ENCODE assay signal across 14 cellular contexts in the genomic region with DNA sequence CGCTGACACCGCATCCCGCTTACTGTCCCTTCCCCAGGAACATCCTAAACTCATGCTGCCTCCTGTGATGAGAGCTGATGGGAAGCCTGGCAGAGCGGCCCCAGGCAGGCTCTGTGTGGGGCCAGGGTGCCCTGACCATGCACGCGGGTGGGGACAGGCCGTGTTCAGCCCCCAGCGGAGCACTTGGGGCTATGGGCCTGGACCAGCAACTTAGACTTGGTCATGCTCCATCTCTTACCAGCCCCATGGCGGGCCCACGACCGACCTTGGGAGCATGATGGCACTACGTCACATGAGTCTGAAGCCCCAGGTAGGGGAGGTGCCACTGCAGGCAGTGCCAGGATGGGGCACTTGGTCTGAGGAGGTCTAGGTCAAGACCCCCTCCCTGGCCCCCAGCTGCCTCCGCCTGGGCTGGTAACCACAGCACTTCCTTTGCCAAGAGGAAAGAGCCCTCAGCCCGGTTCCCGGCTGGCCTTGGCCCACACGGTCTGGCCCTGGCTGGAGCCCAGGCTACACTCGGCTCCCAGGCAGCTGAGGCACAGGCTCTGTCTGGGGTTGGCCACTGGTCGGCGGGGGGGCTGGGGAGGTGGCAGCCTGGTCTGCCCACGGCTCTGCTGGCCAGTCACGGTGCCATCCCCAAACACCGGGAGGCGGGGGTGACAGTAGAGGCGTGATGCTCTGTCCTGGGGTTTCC. TPM values are rescaled to one million over a fixed set of nuclear protein-coding genes. Genes with fewer than 3 reads are reported as not detected.
A peak's percentile ranks its signal among the peaks of the same experiment; 100 is the strongest.
DNase-seq lines count a peak whose midpoint lies in the region; ATAC-seq, FAIRE-seq and TF ChIP-seq lines count a peak whose summit lies in the region.
"Had no signal": no experiment of that assay in that cellular context is flagged by ENCODE, and none has a peak within 500 bp of the region (broad histone marks: within the 10 kb centered on the region; RNA-seq: fewer than 3 reads in every experiment).

No MANE protein-coding gene starts in this region.

- no peak overlapping the region for H3K23ac ChIP-seq in trophoblast cell (ENCODE audit: low read length)

- H3K79me1 ChIP-seq in trophoblast cell (ENCODE audit: low read length) = peaks cover 12% of the 10 kb centered on the region

- H3K27ac ChIP-seq in mammary epithelial cell (ENCODE audit: insufficient read depth, low read depth, low read length) (no peak overlapping the region), osteoblast (ENCODE audit: low read depth, low read length) (peak overlapping the region; percentile 60), trophoblast cell (ENCODE audit: low read depth, low read length) (no peak overlapping the region)
- no peak overlapping the region for H3K27ac ChIP-seq in naive thymus-derived CD4-positive, alpha-beta T cell (ENCODE audit: low read depth, low read length)

- ATAC-seq in naive thymus-derived CD4-positive, alpha-beta T cell = no peak

- no peak overlapping the region for H2AFZ ChIP-seq in mammary epithelial cell (ENCODE audit: low read depth, low read length)
- no peak overlapping the region for H2AFZ ChIP-seq in osteoblast (ENCODE audit: low read length)
- H2AFZ ChIP-seq in trophoblast cell (ENCODE audit: insufficient read depth, low read length, poor library complexity) = no peak overlapping the region
- H2AFZ ChIP-seq: PC-9 had no signal

- H3K36me3 Mint-ChIP-seq in MCF 10A (ENCODE audit: insufficient read depth, unreplicated experiment) = no peaks in the 10 kb centered on the region
- no peaks in the 10 kb centered on the region for H3K36me3 Mint-ChIP-seq in naive thymus-derived CD4-positive, alpha-beta T cell
- H3K36me3 Mint-ChIP-seq: activated naive CD8-positive, alpha-beta T cell treated with anti-CD3 and anti-CD28 coated beads, Interleukin-2, amount 10 ng/mL, durations not matched to agents 7 days and 5 days had no signal

- H2AK5ac ChIP-seq in trophoblast cell (ENCODE audit: low read length) = no peak overlapping the region

- DNase-seq in MCF 10A (ENCODE audit: unreplicated experiment) (peak; percentile 45), mammary epithelial cell (no peak), frontal cortex (ENCODE audit: low spot score in 2 of 2) (peak; percentile 78 to 83), osteoblast (ENCODE audit: insufficient read length, low spot score, missing footprints) (peak; percentile 97), HK-2 (ENCODE audit: unreplicated experiment) (no peak), trophoblast cell (no peak)
- DNase-seq in naive thymus-derived CD4-positive, alpha-beta T cell = no peak
- no peak for DNase-seq in activated CD4-positive, CD25-positive, alpha-beta regulatory T cell treated with anti-CD3 and anti-CD28 coated beads, Interleukin-2, amount 50 U/mL, for 72 hours
- DNase-seq: activated CD4-positive, alpha-beta T cell treated with anti-CD3 and anti-CD28 coated beads, Interleukin-2, amount 10 ng/mL, durations not matched to agents 7 days and 5 days; activated naive CD8-positive, alpha-beta T cell treated with anti-CD3 and anti-CD28 coated beads, Interleukin-2, amount 10 ng/mL, durations not matched to agents 7 days and 5 days; NCI-H1105; PC-9; small intestine had no signal

- CTCF ChIA-PET in MCF 10A (lab: Yijun Ruan, JAX) = interaction anchor here (1.4 kb wide), 1 partner anchor 64 kb away, joined by 5 read pairs; no protein-coding TSS in a partner anchor
- CTCF ChIA-PET in mammary epithelial cell (lab: Charles Lee; ENCODE audit: low non-redundant PET) = no interaction called here
- CTCF ChIA-PET in naive thymus-derived CD4-positive, alpha-beta T cell (lab: Charles Lee) = no interaction called here

- BruUV-seq in MCF 10A (replicated peaks; lab: Mats Ljungman, UMichigan) (no TSS peak), mammary epithelial cell (replicated peaks; lab: Mats Ljungman, UMichigan) (no TSS peak)

- 86% methylated on average over 14 of the region's 24 CpGs for WGBS in mammary epithelial cell (ENCODE audit: low coverage, missing lambda C conversion rate)
- WGBS in trophoblast cell (ENCODE audit: extremely low coverage, insufficient coverage, insufficient read length) = no CpG with 5 or more reads among the region's 24 CpGs

- H4K12ac ChIP-seq in trophoblast cell (ENCODE audit: low read depth, low read length) = no peak overlapping the region

- H3K9ac ChIP-seq in mammary epithelial cell (ENCODE audit: insufficient read depth, low read length) = no peak overlapping the region
- H3K9ac ChIP-seq in trophoblast cell (ENCODE audit: low read length) = no peak overlapping the region

- H3K18ac ChIP-seq in trophoblast cell (ENCODE audit: low read length) = no peak overlapping the region

- no peak overlapping the region for H3K4me3 Mint-ChIP-seq in MCF 10A (ENCODE audit: unreplicated experiment)
- no peak overlapping the region for H3K4me3 Mint-ChIP-seq in naive thymus-derived CD4-positive, alpha-beta T cell
- H3K4me3 Mint-ChIP-seq: activated CD4-positive, alpha-beta T cell treated with anti-CD3 and anti-CD28 coated beads, Interleukin-2, amount 10 ng/mL, durations not matched to agents 7 days and 5 days; activated naive CD8-positive, alpha-beta T cell treated with anti-CD3 and anti-CD28 coated beads, Interleukin-2, amount 10 ng/mL, durations not matched to agents 7 days and 5 days; stimulated activated naive CD8-positive, alpha-beta T cell treated with anti-CD3 and anti-CD28 coated beads, Interleukin-15, Interleukin-2, amounts not matched to agents 100 ng/mL and 50 ng/mL, for 24 hours had no signal

- no peak overlapping the region for H3K27ac Mint-ChIP-seq in MCF 10A (ENCODE audit: low read depth, unreplicated experiment)
- no peak overlapping the region for H3K27ac Mint-ChIP-seq in naive thymus-derived CD4-positive, alpha-beta T cell
- H3K27ac Mint-ChIP-seq: activated CD4-positive, alpha-beta T cell treated with anti-CD3 and anti-CD28 coated beads, Interleukin-2, amount 10 ng/mL, durations not matched to agents 7 days and 5 days; activated naive CD8-positive, alpha-beta T cell treated with anti-CD3 and anti-CD28 coated beads, Interleukin-2, amount 10 ng/mL, durations not matched to agents 7 days and 5 days; stimulated activated naive CD8-positive, alpha-beta T cell treated with anti-CD3 and anti-CD28 coated beads, Interleukin-15, Interleukin-2, amounts not matched to agents 100 ng/mL and 50 ng/mL, for 24 hours had no signal

- TF ChIP-seq CTCF in MCF 10A (IDR thresholded peaks at IDR 0.05; ENCODE audit: unreplicated experiment) (no peak), mammary epithelial cell (conservative IDR thresholded peaks at IDR 0.05 in 1 of 2, IDR thresholded peaks at IDR 0.05 in 1 of 2; ENCODE audit: extremely low read depth in 1 of 2, insufficient read depth in 1 of 2, low read depth in 1 of 2, low read length in 2 of 2) (no peak), osteoblast (IDR thresholded peaks at IDR 0.05; ENCODE audit: extremely low read depth, low read depth, low read length) (no peak)

- no peak overlapping the region for H2BK120ac ChIP-seq in trophoblast cell (ENCODE audit: insufficient read depth, low read length, poor library complexity)

- H4K20me1 ChIP-seq in mammary epithelial cell (ENCODE audit: insufficient read depth, low read length) (no peaks in the 10 kb centered on the region), osteoblast (ENCODE audit: insufficient read depth, low read length) (peaks cover 3% of the 10 kb centered on the region)

- H3K4me1 Mint-ChIP-seq in MCF 10A (ENCODE audit: insufficient read depth, unreplicated experiment) = peaks cover 14% of the 10 kb centered on the region
- H3K4me1 Mint-ChIP-seq in naive thymus-derived CD4-positive, alpha-beta T cell = no peaks in the 10 kb centered on the region
- H3K4me1 Mint-ChIP-seq: activated CD4-positive, alpha-beta T cell treated with anti-CD3 and anti-CD28 coated beads, Interleukin-2, amount 10 ng/mL, durations not matched to agents 7 days and 5 days; activated naive CD8-positive, alpha-beta T cell treated with anti-CD3 and anti-CD28 coated beads, Interleukin-2, amount 10 ng/mL, durations not matched to agents 7 days and 5 days had no signal

- intact Hi-C loops in MCF 10A (cut with micrococcal nuclease) (no loop called here), mammary epithelial cell (cut with micrococcal nuclease) (loop anchor here (10.0 kb wide), 1 partner anchor 184 kb away; no protein-coding TSS in a partner anchor)
- intact Hi-C loops in naive thymus-derived CD4-positive, alpha-beta T cell (cut with micrococcal nuclease) = no loop called here

- no peaks in the 10 kb centered on the region for H3K27me3 Mint-ChIP-seq in MCF 10A (ENCODE audit: insufficient read depth, unreplicated experiment)
- no peaks in the 10 kb centered on the region for H3K27me3 Mint-ChIP-seq in naive thymus-derived CD4-positive, alpha-beta T cell
- H3K27me3 Mint-ChIP-seq: stimulated activated naive CD8-positive, alpha-beta T cell treated with anti-CD3 and anti-CD28 coated beads, Interleukin-15, Interleukin-2, amounts not matched to agents 100 ng/mL and 50 ng/mL, for 24 hours had no signal

- H3K79me2 ChIP-seq in mammary epithelial cell (ENCODE audit: insufficient read depth, low read length) = no peaks in the 10 kb centered on the region
- peaks cover 18% of the 10 kb centered on the region for H3K79me2 ChIP-seq in osteoblast (ENCODE audit: insufficient read depth, low read length)
- no peaks in the 10 kb centered on the region for H3K79me2 ChIP-seq in trophoblast cell (ENCODE audit: control insufficient read depth, insufficient read depth, low read length, poor library complexity)

- H3K4ac ChIP-seq in trophoblast cell (ENCODE audit: low read depth, low read length) = no peak overlapping the region

- no peak overlapping the region for H2BK5ac ChIP-seq in trophoblast cell (ENCODE audit: low read depth, low read length, poor library complexity)

- H3K9me3 ChIP-seq in mammary epithelial cell (replicated peaks; ENCODE audit: insufficient read depth, low read length) (peaks cover 2% of the 10 kb centered on the region), osteoblast (ENCODE audit: low read depth, low read length) (no peaks in the 10 kb centered on the region), trophoblast cell (ENCODE audit: insufficient read depth, low read depth, low read length) (peaks cover 12% of the 10 kb centered on the region)
- H3K9me3 ChIP-seq in naive thymus-derived CD4-positive, alpha-beta T cell (ENCODE audit: control insufficient read depth in 2 of 3, low read length in 3 of 3) = no peaks in the 10 kb centered on the region

- H4K91ac ChIP-seq in trophoblast cell (ENCODE audit: low read depth, low read length) = no peak overlapping the region

- no peak for FAIRE-seq in frontal cortex (lab: Jason Lieb, UNC)
- FAIRE-seq: small intestine had no signal

- H3K27me3 ChIP-seq in mammary epithelial cell (ENCODE audit: insufficient read depth, low read length) (no peaks in the 10 kb centered on the region), osteoblast (ENCODE audit: insufficient read depth, low read length) (no peaks in the 10 kb centered on the region), trophoblast cell (ENCODE audit: insufficient read depth, low read length) (no peaks in the 10 kb centered on the region)
- no peaks in the 10 kb centered on the region for H3K27me3 ChIP-seq in naive thymus-derived CD4-positive, alpha-beta T cell (ENCODE audit: control insufficient read depth in 2 of 2, insufficient read depth in 2 of 2, low read length in 2 of 2)

- POLR2A ChIA-PET in MCF 10A (lab: Yijun Ruan, JAX) = interaction anchor here (0.8 to 2.5 kb wide), 3 partner anchors 9 to 23 kb away, joined by 3 to 12 read pairs (median 3); no protein-coding TSS in a partner anchor
- POLR2A ChIA-PET in naive thymus-derived CD4-positive, alpha-beta T cell (lab: Charles Lee) = no interaction called here

- H4K8ac ChIP-seq in trophoblast cell (ENCODE audit: low read depth, low read length) = no peak overlapping the region

- in situ Hi-C loops in mammary epithelial cell (cut with MboI; ENCODE audit: low sequenced_read_pairs in 2 of 2) = no loop called here

- H3K9me3 Mint-ChIP-seq in MCF 10A (ENCODE audit: unreplicated experiment) = no peaks in the 10 kb centered on the region
- H3K9me3 Mint-ChIP-seq in naive thymus-derived CD4-positive, alpha-beta T cell = peaks cover 0 to 5% (median 0%) of the 10 kb centered on the region in 11 donors
- H3K9me3 Mint-ChIP-seq: activated naive CD8-positive, alpha-beta T cell treated with anti-CD3 and anti-CD28 coated beads, Interleukin-2, amount 10 ng/mL, durations not matched to agents 7 days and 5 days; stimulated activated naive CD8-positive, alpha-beta T cell treated with anti-CD3 and anti-CD28 coated beads, Interleukin-15, Interleukin-2, amounts not matched to agents 100 ng/mL and 50 ng/mL, for 24 hours had no signal

- no peak overlapping the region for H3K14ac ChIP-seq in trophoblast cell (ENCODE audit: low read length)

- dilution Hi-C loops in mammary epithelial cell (cut with HindIII; ENCODE audit: low sequenced_read_pairs) = no loop called here

- H3K4me3 ChIP-seq in mammary epithelial cell (replicated peaks in 1 of 3; ENCODE audit: insufficient read depth in 1 of 3, low read depth in 2 of 3, low read length in 3 of 3) (no peak overlapping the region), osteoblast (ENCODE audit: insufficient read depth, low read length) (no peak overlapping the region), trophoblast cell (ENCODE audit: low read depth, low read length) (no peak overlapping the region)
- H3K4me3 ChIP-seq in naive thymus-derived CD4-positive, alpha-beta T cell (ENCODE audit: low read length) = no peak overlapping the region
- H3K4me3 ChIP-seq: PC-9 had no signal

- H2BK12ac ChIP-seq in trophoblast cell (ENCODE audit: low read length) = no peak overlapping the region

- H3K36me3 ChIP-seq in mammary epithelial cell (ENCODE audit: insufficient read depth, low read length) = no peaks in the 10 kb centered on the region
- H3K36me3 ChIP-seq in osteoblast (ENCODE audit: insufficient read depth, low read length) = no peaks in the 10 kb centered on the region
- H3K36me3 ChIP-seq in naive thymus-derived CD4-positive, alpha-beta T cell (ENCODE audit: control insufficient read depth in 2 of 3, insufficient read depth in 3 of 3, low read length in 3 of 3) = no peaks in the 10 kb centered on the region
- no peaks in the 10 kb centered on the region for H3K36me3 ChIP-seq in trophoblast cell (ENCODE audit: control insufficient read depth in 1 of 2, insufficient read depth in 2 of 2, low read length in 2 of 2)

- peaks cover 47% of the 10 kb centered on the region for H3K4me1 ChIP-seq in mammary epithelial cell (ENCODE audit: insufficient read depth, low read length)
- peaks cover 58% of the 10 kb centered on the region for H3K4me1 ChIP-seq in osteoblast (ENCODE audit: insufficient read depth, low read length)
- no peaks in the 10 kb centered on the region for H3K4me1 ChIP-seq in naive thymus-derived CD4-positive, alpha-beta T cell (ENCODE audit: control insufficient read depth in 2 of 2, insufficient read depth in 2 of 2, low read length in 2 of 2)
- peaks cover 11 to 16% of the 10 kb centered on the region in 2 experiments for H3K4me1 ChIP-seq in trophoblast cell (ENCODE audit: control insufficient read depth in 1 of 2, insufficient read depth in 2 of 2, low read length in 2 of 2)

- H3K4me2 ChIP-seq in mammary epithelial cell (ENCODE audit: insufficient read depth, low read depth, low read length) = no peak overlapping the region
- peak overlapping the region; percentile 40 for H3K4me2 ChIP-seq in osteoblast (ENCODE audit: insufficient read depth, low read length)
- no peak overlapping the region for H3K4me2 ChIP-seq in trophoblast cell (ENCODE audit: low read length)

RNA-seq across cellular contexts. Expression of a gene that starts 25.7 kb away (rescaled TPM):
- total RNA-seq in MCF 10A (2022) (7.4 and 9.2 TPM in 2 replicates), mammary epithelial cell (1 to 10 TPM; 2.2 to 9.1 TPM), frontal cortex (5.7 TPM), osteoblast (11.2 and 11.5 TPM in 2 replicates)
- 1.6 TPM for polyA plus RNA-seq in mammary epithelial cell
- 0.67 TPM for polyA minus RNA-seq in mammary epithelial cell
- 1 to 10 TPM in 1 of 5 experiments, under 1 TPM in 3, not detected in 1; 0.05 to 3.8 (median 0.68) TPM for total RNA-seq in naive thymus-derived CD4-positive, alpha-beta T cell
- not detected for polyA plus RNA-seq in naive thymus-derived CD4-positive, alpha-beta T cell
- polyA plus RNA-seq in trophoblast cell (2013) = 2.8 and 3.1 TPM in 2 replicates
- total RNA-seq: activated CD4-positive, alpha-beta T cell treated with anti-CD3 and anti-CD28 coated beads, Interleukin-2, amount 10 ng/mL, durations not matched to agents 7 days and 5 days had no signal

Comparison
In these comparisons a context has a peak if more than half of its experiments do, and no peak if none do; other contexts are left out.
1. DNase-seq: peak in MCF 10A (single experiment), frontal cortex (2 of 2) and osteoblast (single experiment); none in mammary epithelial cell (single experiment), HK-2 (single experiment), naive thymus-derived CD4-positive, alpha-beta T cell (0 of 9), activated CD4-positive, CD25-positive, alpha-beta regulatory T cell treated with anti-CD3 and anti-CD28 coated beads, Interleukin-2, amount 50 U/mL, for 72 hours (single experiment) and trophoblast cell (0 of 2).